8 cellular contexts compared by ENCODE assay signal in the genomic region with DNA sequence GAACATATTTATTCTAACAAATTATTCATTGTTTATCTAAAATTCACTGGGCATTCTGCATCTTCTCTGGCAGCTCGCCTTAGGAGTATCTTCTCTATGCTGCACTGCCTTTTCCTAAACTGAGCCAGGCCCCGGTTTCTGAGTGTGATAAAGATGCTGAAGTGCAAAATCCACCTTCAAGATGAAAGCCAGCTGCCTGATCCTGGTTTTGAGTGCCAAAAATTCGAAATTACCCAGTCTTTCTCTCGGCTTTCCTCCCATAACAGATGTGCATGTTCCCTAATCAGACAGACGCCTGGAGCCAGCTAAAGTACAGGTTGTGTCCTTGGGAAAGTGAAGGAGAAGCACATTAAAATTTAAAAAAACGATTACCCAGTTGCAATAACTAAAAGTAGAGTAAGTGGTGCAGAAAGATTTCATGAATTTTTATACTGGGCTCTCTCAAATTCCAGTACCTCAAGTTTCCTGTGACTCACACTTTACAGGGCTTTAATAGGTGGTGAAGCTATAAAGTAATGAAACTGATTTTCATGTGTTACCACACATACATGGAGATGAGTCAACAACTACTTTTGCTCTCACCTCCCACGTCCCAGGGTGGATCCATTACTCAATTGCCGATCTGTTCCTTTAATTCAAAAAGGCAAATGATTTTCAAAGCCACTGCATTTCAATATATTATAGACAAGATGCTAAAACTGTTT.
DNase-seq lines count a peak whose midpoint lies in the region; ATAC-seq lines count a peak whose summit lies in the region.

No MANE protein-coding gene starts in this region.

- peak; percentile 2 for DNase-seq in NCI-H2171 (lab: John Stamatoyannopoulos, UW)
- peak; percentile 88 for DNase-seq in astrocyte of the hippocampus (ENCODE audit: low read depth, low spot score)
- DNase-seq in occipital lobe (lab: John Stamatoyannopoulos, UW), result peak; percentile 46
- no peak for DNase-seq in germinal center (ENCODE audit: low spot score)
- no peak for DNase-seq in medulla oblongata (ENCODE audit: extremely low spot score)
- DNase-seq in NCI-H1436 (lab: John Stamatoyannopoulos, UW), result no peak

- H3K27me3 ChIP-seq in BLaER1 treated with 17β-estradiol and CSF1 and Interleukin-3, amounts not matched to agents 10 nM and 100 nM, result no peaks in the 10 kb centered on the region

- H3K36me3 ChIP-seq in BLaER1 treated with 17β-estradiol and CSF1 and Interleukin-3, amounts not matched to agents 10 nM and 100 nM, result no peaks in the 10 kb centered on the region

- H3K9ac ChIP-seq in BLaER1 treated with 17β-estradiol and CSF1 and Interleukin-3, amounts not matched to agents 10 nM and 100 nM, result no peak overlapping the region; a peak in 1 of 22 replicates

- no peaks in the 10 kb centered on the region for H4K20me1 ChIP-seq in BLaER1 treated with 17β-estradiol and CSF1 and Interleukin-3, amounts not matched to agents 10 nM and 100 nM

- 0 out of 22 replicates have a peak, but pooled peaks cover 0 to under 1% (median 0%) of the 10 kb centered on the region in 11 experiments for H3K9me3 ChIP-seq in BLaER1 treated with 17β-estradiol and CSF1 and Interleukin-3, amounts not matched to agents 10 nM and 100 nM (replicated peaks in 1 of 11)

- peaks cover 4 to 31% (median 21%) of the 10 kb centered on the region in 10 experiments; a peak in 16 of 20 replicates for H3K4me1 ChIP-seq in BLaER1 treated with 17β-estradiol and CSF1 and Interleukin-3, amounts not matched to agents 10 nM and 100 nM

- peak overlapping the region in 7 of 11 experiments; percentile 24 to 62 (median 47); a peak in 13 of 22 replicates for H3K4me2 ChIP-seq in BLaER1 treated with 17β-estradiol and CSF1 and Interleukin-3, amounts not matched to agents 10 nM and 100 nM

- no peak overlapping the region for H3K4me3 ChIP-seq in BLaER1 treated with 17β-estradiol and CSF1 and Interleukin-3, amounts not matched to agents 10 nM and 100 nM

- peak; percentile 70 for ATAC-seq in GM21515 (IDR thresholded peaks at IDR 0.05; ENCODE audit: unreplicated experiment)

- H3K27ac ChIP-seq in BLaER1 treated with 17β-estradiol and CSF1 and Interleukin-3, amounts not matched to agents 10 nM and 100 nM, result peak overlapping the region in 6 of 11 experiments; percentile 6 to 63 (median 44); a peak in 11 of 22 replicates

Comparison
In these comparisons a context has a peak if more than half of its experiments do, and no peak if none do; other contexts are left out.
1. DNase-seq: peak in NCI-H2171 (single experiment), astrocyte of the hippocampus (single experiment) and occipital lobe (single experiment); none in germinal center (single experiment), medulla oblongata (single experiment) and NCI-H1436 (single experiment).